8 cellular contexts compared by ENCODE assay signal in the genomic region with DNA sequence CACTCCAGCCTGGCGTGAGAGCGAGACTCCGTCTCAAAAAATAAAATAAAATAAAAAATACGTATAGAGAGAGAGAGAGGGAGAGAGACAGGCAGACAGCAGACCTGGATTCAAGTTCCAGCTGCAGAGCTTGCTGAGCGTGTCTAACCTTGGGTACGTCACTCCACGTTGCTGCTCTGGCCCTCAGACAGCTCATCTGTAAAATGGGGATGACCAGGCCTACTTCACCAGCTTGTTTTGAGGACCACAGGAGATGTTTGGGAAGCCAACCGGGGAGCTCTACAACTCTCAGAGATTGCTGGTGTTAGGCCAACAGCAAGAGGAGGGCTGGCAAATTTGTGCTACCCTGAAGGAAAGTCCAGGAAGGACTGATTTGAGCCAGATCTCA. TPM values are rescaled to one million over a fixed set of nuclear protein-coding genes. Genes with fewer than 3 reads are reported as not detected.
DNase-seq lines count a peak whose midpoint lies in the region; ATAC-seq and TF ChIP-seq lines count a peak whose summit lies in the region.

No MANE protein-coding gene starts in this region.

- peak overlapping the region; percentile 86 to 94 (median 88) for H3K27ac ChIP-seq in sigmoid colon

- peaks cover 0 to 45% (median 40%) of the 10 kb centered on the region in 4 donors for H3K4me1 ChIP-seq in sigmoid colon

- no peaks in the 10 kb centered on the region for H3K36me3 Mint-ChIP-seq in T-helper 17 cell (ENCODE audit: low read depth)

- no peaks in the 10 kb centered on the region for H3K27me3 ChIP-seq in sigmoid colon

- H3K27me3 Mint-ChIP-seq in T-helper 17 cell: no peaks in the 10 kb centered on the region

- no peaks in the 10 kb centered on the region for H3K36me3 ChIP-seq in sigmoid colon

- TF ChIP-seq CTCF in GM12872 (IDR thresholded peaks at IDR 0.05; ENCODE audit: insufficient read depth, low read depth, low read length) (0 out of 3 replicates have a peak, but pooled peaks have one; percentile 2), fibroblast of pulmonary artery (IDR thresholded peaks at IDR 0.05; ENCODE audit: low read length, missing control alignments) (no peak), sigmoid colon (IDR thresholded peaks at IDR 0.05) (no peak)

- no peak for TF ChIP-seq EP300 in sigmoid colon (IDR thresholded peaks at IDR 0.05)

- H3K9me3 ChIP-seq in T-helper 17 cell (ENCODE audit: control insufficient read depth, low read length, poor library complexity, severe bottlenecking): no peaks in the 10 kb centered on the region
- no peaks in the 10 kb centered on the region for H3K9me3 ChIP-seq in sigmoid colon

- DNase-seq in T-helper 17 cell (no peak), fibroblast of pulmonary artery (ENCODE audit: low read depth) (no peak), sigmoid colon (no peak), iPS-NIHi7 (ENCODE audit: extremely low spot score) (no peak), NCI-H226 (no peak), SW 1271 (lab: John Stamatoyannopoulos, UW) (no peak), NCI-H446 (lab: John Stamatoyannopoulos, UW) (no peak)

- 68 to 80% methylated on average over 8 of the region's 8 CpGs for WGBS in sigmoid colon, 2 donors

- intact Hi-C loops in sigmoid colon (cut with DNase I): loop anchor here (5.0 to 10.0 kb wide), 6 partner anchors 56 to 329 kb away; a partner anchor contains a TSS

- H3K4me3 ChIP-seq in fibroblast of pulmonary artery (replicated peaks; ENCODE audit: low read depth, low read length) (peak overlapping the region; percentile 77), sigmoid colon (peak overlapping the region; percentile 55 to 95 (median 94))

- no peak for ATAC-seq in T-helper 17 cell

- no peak for TF ChIP-seq POLR2A in sigmoid colon (IDR thresholded peaks at IDR 0.05)

- peak overlapping the region; percentile 94 for H3K27ac Mint-ChIP-seq in T-helper 17 cell

- H3K4me1 Mint-ChIP-seq in T-helper 17 cell: peaks cover 55% of the 10 kb centered on the region

- peak overlapping the region; percentile 96 for H3K4me3 Mint-ChIP-seq in T-helper 17 cell

RNA-seq across cellular contexts. Expression of a gene that starts 0.5 kb away (rescaled TPM):
- total RNA-seq in T-helper 17 cell: 10 to 100 TPM; 52.3 to 59.9 TPM
- 10 to 100 TPM; 19.6 to 55.9 (median 27.8) TPM for total RNA-seq in sigmoid colon
- 10 to 100 TPM in 1 of 3 donors, 1 to 10 TPM in 2; 2.4 to 20.8 (median 2.5) TPM for polyA plus RNA-seq in sigmoid colon
